In the genomic region with DNA sequence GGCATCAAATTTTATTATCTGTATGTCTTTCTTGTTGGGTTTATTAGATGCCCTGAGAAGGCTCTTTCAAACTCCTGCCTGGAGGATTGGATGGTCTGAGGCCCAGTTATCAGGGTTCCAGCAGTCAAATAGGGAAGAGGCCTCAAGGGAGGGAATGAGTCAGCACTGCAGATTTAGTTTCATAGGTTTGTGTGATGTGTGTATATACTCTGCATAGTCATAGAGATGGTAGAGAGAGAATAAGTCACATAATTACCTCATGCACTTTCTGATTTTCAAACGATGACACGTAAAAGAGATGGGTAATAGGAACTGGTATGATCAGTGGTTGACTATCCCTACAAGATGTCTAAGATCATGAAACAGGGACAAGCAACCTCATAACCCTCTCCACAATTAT, we compare ENCODE assay signal across 8 cellular contexts.
DNase-seq lines count a peak whose midpoint lies in the region; ATAC-seq and TF ChIP-seq lines count a peak whose summit lies in the region.
"Had no signal": no experiment of that assay in that cellular context is flagged by ENCODE, and none has a peak within 500 bp of the region (broad histone marks: within the 10 kb centered on the region; RNA-seq: fewer than 3 reads in every experiment).

No MANE protein-coding gene starts in this region.

- no peaks in the 10 kb centered on the region for H3K9me3 ChIP-seq in right atrium auricular region

- H3K36me3 ChIP-seq in right atrium auricular region = no peaks in the 10 kb centered on the region

- ATAC-seq in GM18867 (IDR thresholded peaks at IDR 0.05; ENCODE audit: unreplicated experiment) (peak; percentile 98), GM21717 (IDR thresholded peaks at IDR 0.05; ENCODE audit: unreplicated experiment) (peak; percentile 99), HG03571 (IDR thresholded peaks at IDR 0.05; ENCODE audit: unreplicated experiment) (peak; percentile 87), foreskin keratinocyte (peak; percentile 96), sciatic nerve (no peak)

- TF ChIP-seq CTCF in foreskin keratinocyte (conservative IDR thresholded peaks at IDR 0.05) (no peak), right atrium auricular region (IDR thresholded peaks at IDR 0.05) (no peak)

- H3K27me3 ChIP-seq in foreskin keratinocyte = no peaks in the 10 kb centered on the region
- no peaks in the 10 kb centered on the region for H3K27me3 ChIP-seq in right atrium auricular region

- DNase-seq in foreskin keratinocyte (peak; percentile 41 to 73), right atrium auricular region (ENCODE audit: low spot score) (no peak), sciatic nerve (ENCODE audit: low spot score) (no peak), retina (no peak)
- DNase-seq: activated CD8-positive, alpha-beta memory T cell treated with anti-CD3 and anti-CD28 coated beads, Interleukin-2, amount 50 U/mL, for 48 hours had no signal

- H3K27ac ChIP-seq in foreskin keratinocyte (peak overlapping the region; percentile 45), right atrium auricular region (no peak overlapping the region)

- H3K4me3 ChIP-seq in right atrium auricular region = no peak overlapping the region

- intact Hi-C loops in sciatic nerve (cut with DNase I) = no loop called here

- H3K4me1 ChIP-seq in foreskin keratinocyte (no peaks in the 10 kb centered on the region), right atrium auricular region (no peaks in the 10 kb centered on the region)

Comparison
In these comparisons a context has a peak if more than half of its experiments do, and no peak if none do; other contexts are left out.
1. DNase-seq: peak in foreskin keratinocyte (2 of 2); none in right atrium auricular region (single experiment), sciatic nerve (single experiment) and retina (single experiment).